15 cellular contexts compared by ENCODE assay signal in genomic region chr6:31861150-31861549, GRCh38. TPM values are rescaled to one million over a fixed set of nuclear protein-coding genes. Genes with fewer than 3 reads are reported as not detected.
DNase-seq lines count a peak whose midpoint lies in the region; ATAC-seq lines count a peak whose summit lies in the region.
"Had no signal": no experiment of that assay in that cellular context is flagged by ENCODE, and none has a peak within 500 bp of the region (broad histone marks: within the 10 kb centered on the region; RNA-seq: fewer than 3 reads in every experiment).

No MANE protein-coding gene starts in this region.

- no peaks in the 10 kb centered on the region for H3K9me3 Mint-ChIP-seq in stimulated activated naive CD8-positive, alpha-beta T cell treated with anti-CD3 and anti-CD28 coated beads, Interleukin-15, Interleukin-2, amounts not matched to agents 100 ng/mL and 50 ng/mL, for 24 hours
- H3K9me3 Mint-ChIP-seq in activated T-helper 2 cell treated with anti-CD3 and anti-CD28 coated beads, Interferon-gamma antibody, Interleukin-2, Interleukin-4, amounts not matched to agents 10 μg/mL and 5 μg/mL and 100 μg/mL, durations not matched to agents 14 hours and 24 hours and 36 hours = no peaks in the 10 kb centered on the region
- H3K9me3 Mint-ChIP-seq in naive thymus-derived CD8-positive, alpha-beta T cell = no peaks in the 10 kb centered on the region

- POLR2A ChIA-PET in naive thymus-derived CD8-positive, alpha-beta T cell (lab: Charles Lee) = no interaction called here

- no peak overlapping the region for H3K27ac Mint-ChIP-seq in stimulated activated naive CD8-positive, alpha-beta T cell treated with anti-CD3 and anti-CD28 coated beads, Interleukin-15, Interleukin-2, amounts not matched to agents 100 ng/mL and 50 ng/mL, for 24 hours
- H3K27ac Mint-ChIP-seq in activated T-helper 2 cell treated with anti-CD3 and anti-CD28 coated beads, Interferon-gamma antibody, Interleukin-2, Interleukin-4, amounts not matched to agents 10 μg/mL and 5 μg/mL and 100 μg/mL, durations not matched to agents 14 hours and 24 hours and 36 hours = no peak overlapping the region
- peak overlapping the region in 2 of 10 donors; percentile 97 to 98 for H3K27ac Mint-ChIP-seq in naive thymus-derived CD8-positive, alpha-beta T cell

- intact Hi-C loops in activated T-helper 2 cell treated with anti-CD3 and anti-CD28 coated beads, Interferon-gamma antibody, Interleukin-2, Interleukin-4, amounts not matched to agents 10 μg/mL and 5 μg/mL and 100 μg/mL, durations not matched to agents 14 hours and 24 hours and 36 hours (cut with micrococcal nuclease) = loop anchor here (5.0 kb wide), 1 partner anchor 39 kb away; no protein-coding TSS in a partner anchor

- H3K4me1 Mint-ChIP-seq in stimulated activated naive CD8-positive, alpha-beta T cell treated with anti-CD3 and anti-CD28 coated beads, Interleukin-15, Interleukin-2, amounts not matched to agents 100 ng/mL and 50 ng/mL, for 24 hours (ENCODE audit: low read depth) = peaks cover 31% of the 10 kb centered on the region
- H3K4me1 Mint-ChIP-seq in activated T-helper 2 cell treated with anti-CD3 and anti-CD28 coated beads, Interferon-gamma antibody, Interleukin-2, Interleukin-4, amounts not matched to agents 10 μg/mL and 5 μg/mL and 100 μg/mL, durations not matched to agents 14 hours and 24 hours and 36 hours (ENCODE audit: low read depth) = peaks cover 13% of the 10 kb centered on the region
- H3K4me1 Mint-ChIP-seq in naive thymus-derived CD8-positive, alpha-beta T cell = peaks cover 16 to 30% (median 27%) of the 10 kb centered on the region in 4 donors

- DNase-seq in stimulated activated naive CD8-positive, alpha-beta T cell treated with anti-CD3 and anti-CD28 coated beads, Interleukin-15, Interleukin-2, amounts not matched to agents 100 U/mL and 50 U/mL, for 24 hours = no peak
- no peak for DNase-seq in activated T-helper 2 cell treated with anti-CD3 and anti-CD28 coated beads, Interferon-gamma antibody, Interleukin-2, Interleukin-4, amounts not matched to agents 10 μg/mL and 5 μg/mL and 100 μg/mL, durations not matched to agents 14 hours and 24 hours and 36 hours (ENCODE audit: low spot score)
- no peak for DNase-seq in naive thymus-derived CD8-positive, alpha-beta T cell
- DNase-seq in OCI-M1 (lab: John Stamatoyannopoulos, UW) (no peak), NCI-H2196 (lab: John Stamatoyannopoulos, UW; ENCODE audit: unreplicated experiment) (no peak), NCI-H1417 (lab: John Stamatoyannopoulos, UW) (no peak)
- DNase-seq: activated CD4-positive, alpha-beta T cell treated with anti-CD3 and anti-CD28 coated beads for 4 hours; activated effector memory CD4-positive, alpha-beta T cell treated with Interleukin-2 at 50 U/mL for 16 hours; cortex of kidney; head of caudate nucleus; kidney glomerular epithelial cell; midbrain had no signal

- no peak for ATAC-seq in stimulated activated naive CD8-positive, alpha-beta T cell treated with anti-CD3 and anti-CD28 coated beads, Interleukin-15, Interleukin-2, amounts not matched to agents 100 U/mL and 50 U/mL, for 24 hours
- no peak for ATAC-seq in naive thymus-derived CD8-positive, alpha-beta T cell
- ATAC-seq in GM19351 (IDR thresholded peaks at IDR 0.05; ENCODE audit: unreplicated experiment) = no peak

- peaks cover 25% of the 10 kb centered on the region for H3K36me3 Mint-ChIP-seq in stimulated activated naive CD8-positive, alpha-beta T cell treated with anti-CD3 and anti-CD28 coated beads, Interleukin-15, Interleukin-2, amounts not matched to agents 100 ng/mL and 50 ng/mL, for 24 hours (ENCODE audit: low read depth)
- peaks cover 13% of the 10 kb centered on the region for H3K36me3 Mint-ChIP-seq in activated T-helper 2 cell treated with anti-CD3 and anti-CD28 coated beads, Interferon-gamma antibody, Interleukin-2, Interleukin-4, amounts not matched to agents 10 μg/mL and 5 μg/mL and 100 μg/mL, durations not matched to agents 14 hours and 24 hours and 36 hours (ENCODE audit: low read depth)
- peaks cover 0 to 29% (median 6%) of the 10 kb centered on the region in 3 donors for H3K36me3 Mint-ChIP-seq in naive thymus-derived CD8-positive, alpha-beta T cell

- H3K27me3 Mint-ChIP-seq in stimulated activated naive CD8-positive, alpha-beta T cell treated with anti-CD3 and anti-CD28 coated beads, Interleukin-15, Interleukin-2, amounts not matched to agents 100 ng/mL and 50 ng/mL, for 24 hours = no peaks in the 10 kb centered on the region
- no peaks in the 10 kb centered on the region for H3K27me3 Mint-ChIP-seq in activated T-helper 2 cell treated with anti-CD3 and anti-CD28 coated beads, Interferon-gamma antibody, Interleukin-2, Interleukin-4, amounts not matched to agents 10 μg/mL and 5 μg/mL and 100 μg/mL, durations not matched to agents 14 hours and 24 hours and 36 hours (ENCODE audit: low read depth)
- H3K27me3 Mint-ChIP-seq in naive thymus-derived CD8-positive, alpha-beta T cell = no peaks in the 10 kb centered on the region

- peak overlapping the region; percentile 88 for H3K4me3 Mint-ChIP-seq in stimulated activated naive CD8-positive, alpha-beta T cell treated with anti-CD3 and anti-CD28 coated beads, Interleukin-15, Interleukin-2, amounts not matched to agents 100 ng/mL and 50 ng/mL, for 24 hours
- H3K4me3 Mint-ChIP-seq in activated T-helper 2 cell treated with anti-CD3 and anti-CD28 coated beads, Interferon-gamma antibody, Interleukin-2, Interleukin-4, amounts not matched to agents 10 μg/mL and 5 μg/mL and 100 μg/mL, durations not matched to agents 14 hours and 24 hours and 36 hours (ENCODE audit: low read depth) = peak overlapping the region; percentile 97
- H3K4me3 Mint-ChIP-seq in naive thymus-derived CD8-positive, alpha-beta T cell = peak overlapping the region in 9 of 10 donors; percentile 19 to 98 (median 91)

RNA-seq across cellular contexts. Expression of gene NEU1, which starts 1.5 kb away (rescaled TPM):
- 21.3 and 21.6 TPM in 2 replicates for total RNA-seq in activated T-helper 2 cell treated with anti-CD3 and anti-CD28 coated beads, Interferon-gamma antibody, Interleukin-2, Interleukin-4, amounts not matched to agents 10 μg/mL and 5 μg/mL and 100 μg/mL, durations not matched to agents 14 hours and 24 hours and 36 hours
- total RNA-seq in naive thymus-derived CD8-positive, alpha-beta T cell = 10 to 100 TPM; 15.0 to 15.8 TPM
- polyA plus RNA-seq in naive thymus-derived CD8-positive, alpha-beta T cell = 10 to 100 TPM; 10.9 to 17.9 (median 16.2) TPM

RNA-seq across cellular contexts. Expression of gene SLC44A4, which starts 17.6 kb away (rescaled TPM):
- total RNA-seq in activated T-helper 2 cell treated with anti-CD3 and anti-CD28 coated beads, Interferon-gamma antibody, Interleukin-2, Interleukin-4, amounts not matched to agents 10 μg/mL and 5 μg/mL and 100 μg/mL, durations not matched to agents 14 hours and 24 hours and 36 hours = 0.18 TPM in 1 of 2 replicates, not detected in the other
- total RNA-seq in naive thymus-derived CD8-positive, alpha-beta T cell = not detected
- polyA plus RNA-seq in naive thymus-derived CD8-positive, alpha-beta T cell = not detected
- total RNA-seq: T-helper 2 cell treated with Interferon-gamma antibody and Interleukin-4, amounts not matched to agents 100 ng/mL and 5 ng/mL, for 36 hours had no signal

RNA-seq across cellular contexts. Expression of gene HSPA1B, which starts 33.6 kb away (rescaled TPM):
- 116 and 120 TPM in 2 replicates for total RNA-seq in activated T-helper 2 cell treated with anti-CD3 and anti-CD28 coated beads, Interferon-gamma antibody, Interleukin-2, Interleukin-4, amounts not matched to agents 10 μg/mL and 5 μg/mL and 100 μg/mL, durations not matched to agents 14 hours and 24 hours and 36 hours
- 10 to 100 TPM; 39.6 to 42.2 TPM for total RNA-seq in naive thymus-derived CD8-positive, alpha-beta T cell
- 1 to 10 TPM in 2 of 3 donors, under 1 TPM in 1; 0.28 to 1.3 (median 1.2) TPM for polyA plus RNA-seq in naive thymus-derived CD8-positive, alpha-beta T cell

RNA-seq across cellular contexts. Expression of gene EHMT2, which starts 36.3 kb away (rescaled TPM):
- 76.3 and 76.5 TPM in 2 replicates for total RNA-seq in activated T-helper 2 cell treated with anti-CD3 and anti-CD28 coated beads, Interferon-gamma antibody, Interleukin-2, Interleukin-4, amounts not matched to agents 10 μg/mL and 5 μg/mL and 100 μg/mL, durations not matched to agents 14 hours and 24 hours and 36 hours
- 10 to 100 TPM; 77.1 to 81.8 TPM for total RNA-seq in naive thymus-derived CD8-positive, alpha-beta T cell
- 10 to 100 TPM; 37.3 to 57.9 (median 43.0) TPM for polyA plus RNA-seq in naive thymus-derived CD8-positive, alpha-beta T cell

RNA-seq across cellular contexts. Expression of gene ZBTB12, which starts 40.7 kb away (rescaled TPM):
- total RNA-seq in activated T-helper 2 cell treated with anti-CD3 and anti-CD28 coated beads, Interferon-gamma antibody, Interleukin-2, Interleukin-4, amounts not matched to agents 10 μg/mL and 5 μg/mL and 100 μg/mL, durations not matched to agents 14 hours and 24 hours and 36 hours = 4.8 and 4.9 TPM in 2 replicates
- total RNA-seq in naive thymus-derived CD8-positive, alpha-beta T cell = 1 to 10 TPM; 3.1 to 3.7 TPM
- not detected for polyA plus RNA-seq in naive thymus-derived CD8-positive, alpha-beta T cell
